2 cellular contexts compared by ENCODE assay signal in genomic region chr1:172537366-172537765, GRCh38.
TF ChIP-seq lines count a peak whose summit lies in the region.

No MANE protein-coding gene starts in this region.

TF ChIP-seq in SK-N-SH, 30 proteins besides CTCF, POLR2A, EP300 and RAD21 (continued from another document):
- no peak for TF ChIP-seq REST (IDR thresholded peaks at IDR 0.05; ENCODE audit: low read depth, low read length)
- no peak for TF ChIP-seq ZBTB33 (IDR thresholded peaks at IDR 0.05; ENCODE audit: borderline replicate concordance, low read depth)

TF ChIP-seq in HEK293T, 16 proteins besides CTCF, POLR2A, EP300 and RAD21 (continued from another document):
- no peak for TF ChIP-seq FOXM1 (IDR thresholded peaks at IDR 0.05; ENCODE audit: borderline replicate concordance)
- TF ChIP-seq NFRKB (IDR thresholded peaks at IDR 0.05), result no peak
- no peak for TF ChIP-seq ARNT (IDR thresholded peaks at IDR 0.05)
- no peak for TF ChIP-seq BHLHE40 (IDR thresholded peaks at IDR 0.05; ENCODE audit: borderline replicate concordance)
- no peak for TF ChIP-seq CTBP1 (IDR thresholded peaks at IDR 0.05; ENCODE audit: borderline replicate concordance)
